In genomic region chr4:85776579-85776978, GRCh38 we compare ENCODE assay signal across 13 cellular contexts.
DNase-seq lines count a peak whose midpoint lies in the region; ATAC-seq, FAIRE-seq and TF ChIP-seq lines count a peak whose summit lies in the region.
"Had no signal": no experiment of that assay in that cellular context is flagged by ENCODE, and none has a peak within 500 bp of the region (broad histone marks: within the 10 kb centered on the region; RNA-seq: fewer than 3 reads in every experiment).

No MANE protein-coding gene starts in this region.

- H3K36me3 ChIP-seq in PC-3 (ENCODE audit: low read depth, low read length) = no peaks in the 10 kb centered on the region
- no peaks in the 10 kb centered on the region for H3K36me3 ChIP-seq in spleen
- H3K36me3 ChIP-seq: suprapubic skin had no signal

- no peaks in the 10 kb centered on the region for H4K20me1 ChIP-seq in PC-3 (ENCODE audit: low read length)

- 48 to 63% (median 56%) methylated on average over 1 of the region's 1 CpG for WGBS in spleen, 5 donors

- peak overlapping the region; percentile 98 for H3K27ac ChIP-seq in PC-3 (ENCODE audit: low read length)
- peak overlapping the region; percentile 38 for H3K27ac ChIP-seq in epithelial cell of prostate
- H3K27ac ChIP-seq in spleen = peak overlapping the region in 6 of 8 donors; percentile 38 to 81 (median 64)
- H3K27ac ChIP-seq: suprapubic skin had no signal

- POLR2A ChIA-PET in PC-3 (lab: Charles Lee; ENCODE audit: unreplicated experiment) = interaction anchor here (0.7 kb wide), 2 partner anchors 51 to 1091 kb away, joined by 3 read pairs; no protein-coding TSS in a partner anchor

- H3K9me2 ChIP-seq in PC-3 (replicated peaks; ENCODE audit: low read length) = no peaks in the 10 kb centered on the region

- H3K4me3 ChIP-seq in PC-3 (ENCODE audit: low read length) = peak overlapping the region; percentile 61
- H3K4me3 ChIP-seq in spleen = no peak overlapping the region
- H3K4me3 ChIP-seq: suprapubic skin had no signal

- H3K27me3 ChIP-seq in PC-3 (ENCODE audit: low read length) (no peaks in the 10 kb centered on the region), spleen (replicated peaks in 1 of 7) (no peaks in the 10 kb centered on the region)
- H3K27me3 ChIP-seq: suprapubic skin had no signal

- DNase-seq in GM19239 (ENCODE audit: insufficient read length, low spot score) (peak; percentile 2), PC-3 (peak; percentile 87), epithelial cell of prostate (ENCODE audit: low read depth, low spot score) (peak; percentile 60), spleen (no peak), sciatic nerve (ENCODE audit: low spot score) (no peak), SKM-1 treated with dmso at 0.1 percent for 144 hours (lab: John Stamatoyannopoulos, UW; ENCODE audit: unreplicated experiment) (no peak)
- DNase-seq in activated CD4-positive, alpha-beta T cell treated with anti-CD3 and anti-CD28 coated beads, Interleukin-2, amount 50 U/mL, for 4 hours = no peak
- DNase-seq: CD4-positive, alpha-beta T cell; left ventricle myocardium superior; NCI-H1105 treated with DMSO at 0.1 percent for 48 hours; NCI-H524; SIG-M5 had no signal

- ATAC-seq in PC-3 (peak; percentile 76), sciatic nerve (no peak)
- ATAC-seq: left ventricle myocardium superior had no signal

- H3K9me3 ChIP-seq in PC-3 (ENCODE audit: low read length) (no peaks in the 10 kb centered on the region), spleen (no peaks in the 10 kb centered on the region)
- H3K9me3 ChIP-seq: suprapubic skin had no signal

- H3K4me1 ChIP-seq in PC-3 (ENCODE audit: insufficient read depth, low read length) (peaks cover 42% of the 10 kb centered on the region), spleen (peaks cover 16 to 72% (median 31%) of the 10 kb centered on the region in 6 donors)

- H3K9ac ChIP-seq in PC-3 (ENCODE audit: low read length) = peak overlapping the region; percentile 82

- BruUV-seq in PC-3 (replicated peaks; lab: Mats Ljungman, UMichigan) = no TSS peak

- TF ChIP-seq POLR2A in spleen (IDR thresholded peaks at IDR 0.05) = no peak

- FAIRE-seq in GM19239 (lab: Jason Lieb, UNC) = peak; percentile 85

- H3K79me2 ChIP-seq in PC-3 (ENCODE audit: low read length) = peaks cover 17% of the 10 kb centered on the region

- H3K4me2 ChIP-seq in PC-3 (ENCODE audit: low read length) = peak overlapping the region; percentile 84

- H2AFZ ChIP-seq in PC-3 (ENCODE audit: low read length) = peak overlapping the region; percentile 26; the same call in 1 of the 2 replicates

- intact Hi-C loops in PC-3 (cut with micrococcal nuclease) = loop anchor here (2.0 kb wide), 1 partner anchor 14 kb away; no protein-coding TSS in a partner anchor
- intact Hi-C loops in spleen (cut with DNase I; ENCODE audit: low total_unique reads) = no loop called here
- intact Hi-C loops in sciatic nerve (cut with DNase I) = no loop called here

- CTCF ChIA-PET in PC-3 (lab: Charles Lee) = interaction anchor here (0.6 kb wide), 1 partner anchor 32 kb away, joined by 4 read pairs; no protein-coding TSS in a partner anchor

- H3F3A ChIP-seq in PC-3 (ENCODE audit: low read length, unreplicated experiment) = no peaks in the 10 kb centered on the region

- no peak for TF ChIP-seq CTCF in PC-3 (conservative IDR thresholded peaks at IDR 0.05; ENCODE audit: low read depth, low read length)
- TF ChIP-seq CTCF in spleen (IDR thresholded peaks at IDR 0.05 in 8 of 11, conservative IDR thresholded peaks at IDR 0.05 in 3 of 11) = no peak

Comparison
In these comparisons a context has a peak if more than half of its experiments do, and no peak if none do; other contexts are left out.
1. DNase-seq: peak in GM19239 (single experiment), PC-3 (single experiment) and epithelial cell of prostate (single experiment); none in spleen (single experiment), sciatic nerve (single experiment), SKM-1 treated with dmso at 0.1 percent for 144 hours (single experiment) and activated CD4-positive, alpha-beta T cell treated with anti-CD3 and anti-CD28 coated beads, Interleukin-2, amount 50 U/mL, for 4 hours (0 of 2).
2. H3K27ac ChIP-seq: peak in every context shown above with its lines; median percentile 98 in PC-3; 64 in spleen; 38 in epithelial cell of prostate.